Comparison of ENCODE assay signal across 18 cellular contexts in genomic region chr7:22216832-22217475, GRCh38.
DNase-seq lines count a peak whose midpoint lies in the region; FAIRE-seq and TF ChIP-seq lines count a peak whose summit lies in the region.
"Had no signal": no experiment of that assay in that cellular context is flagged by ENCODE, and none has a peak within 500 bp of the region (broad histone marks: within the 10 kb centered on the region; RNA-seq: fewer than 3 reads in every experiment).

No MANE protein-coding gene starts in this region.

- H3K27ac ChIP-seq in angular gyrus (ENCODE audit: low read depth, low read length) (peak overlapping the region; percentile 77), H1 (ENCODE audit: low read depth, low read length) (no peak overlapping the region), testis (peak overlapping the region; percentile 60 to 85)
- H3K27ac ChIP-seq: foreskin keratinocyte, RWPE1 had no signal

- H2BK20ac ChIP-seq in H1 (ENCODE audit: low read length) = no peak overlapping the region

- peak; percentile 7 for FAIRE-seq in H1 (lab: Jason Lieb, UNC)
- FAIRE-seq: islet of Langerhans had no signal

- POLR2A ChIA-PET in H1 (lab: Charles Lee; ENCODE audit: partially characterized antibody) = interaction anchor here (0.6 to 1.0 kb wide), 4 partner anchors 10 to 250 kb away, joined by 3 to 4 read pairs (median 4); no protein-coding TSS in a partner anchor

- 88% methylated on average over 4 of the region's 4 CpGs; no CpG with 5 or more reads in 1 of the 2 experiments for WGBS in H1 (ENCODE audit: extremely low coverage in 1 of 2, insufficient coverage in 1 of 2, insufficient read length in 1 of 2, insufficient replicate concordance in 2 of 2, low coverage in 1 of 2, low lambda C conversion rate in 2 of 2, missing lambda C conversion rate in 1 of 2), 2 experiments
- WGBS in testis, 2 donors = 54 to 55% methylated on average over 4 of the region's 4 CpGs

- TF ChIP-seq POLR2A in H1 (IDR thresholded peaks at IDR 0.05; ENCODE audit: control extremely low read depth in 1 of 2, low read depth in 2 of 2, low read length in 2 of 2) = no peak
- TF ChIP-seq POLR2A in testis (IDR thresholded peaks at IDR 0.05) = no peak

- no peak overlapping the region for H2AK5ac ChIP-seq in H1 (ENCODE audit: low read depth, low read length)

- intact Hi-C loops in testis (cut with DNase I; ENCODE audit: low total_unique reads) = no loop called here

- H3K36me3 ChIP-seq in H1 (ENCODE audit: control insufficient read depth in 2 of 4, insufficient read depth in 4 of 4, low read length in 3 of 4) = peaks cover 0 to 5% (median 0%) of the 10 kb centered on the region in 4 experiments; a peak in 2 of 8 replicates
- no peaks in the 10 kb centered on the region for H3K36me3 ChIP-seq in testis (ENCODE audit: low read depth, missing control alignments)
- H3K36me3 ChIP-seq in MG63 = no peaks in the 10 kb centered on the region
- H3K36me3 ChIP-seq: HAP-1 had no signal

- CTCF ChIA-PET in H1 (lab: Charles Lee; ENCODE audit: partially characterized antibody) = interaction anchor here (1.0 kb wide), 1 partner anchor 107 kb away, joined by 4 read pairs; no protein-coding TSS in a partner anchor

- no peak overlapping the region for H4K5ac ChIP-seq in H1 (ENCODE audit: insufficient read length, low read depth, low read length)

- H2BK12ac ChIP-seq in H1 (ENCODE audit: low read depth, low read length) = no peak overlapping the region

- TF ChIP-seq CTCF in H1 (IDR thresholded peaks at IDR 0.05; ENCODE audit: control extremely low read depth in 1 of 3, insufficient read depth in 1 of 3, low read depth in 1 of 3, low read length in 3 of 3) (no peak), testis (IDR thresholded peaks at IDR 0.05) (no peak)

- no peak for TF ChIP-seq RAD21 in H1 (IDR thresholded peaks at IDR 0.05 in 1 of 2, conservative IDR thresholded peaks at IDR 0.05 in 1 of 2; ENCODE audit: low read depth in 2 of 2, low read length in 2 of 2)

- H2BK120ac ChIP-seq in H1 (replicated peaks; ENCODE audit: low read depth, low read length) = no peak overlapping the region

- no peak for TF ChIP-seq EP300 in H1 (IDR thresholded peaks at IDR 0.05; ENCODE audit: borderline replicate concordance in 1 of 2, low read depth in 2 of 2, low read length in 2 of 2)

- H3K79me2 ChIP-seq in H1 (ENCODE audit: control insufficient read depth in 1 of 2, insufficient read depth in 2 of 2, low read length in 2 of 2) = no peaks in the 10 kb centered on the region

- no peak overlapping the region for H3K4me2 ChIP-seq in H1 (ENCODE audit: insufficient read depth in 1 of 2, low read depth in 2 of 2, low read length in 2 of 2)

- H2BK5ac ChIP-seq in H1 (ENCODE audit: low read depth, low read length) = no peak overlapping the region

- H3K9me3 ChIP-seq in H1 (ENCODE audit: insufficient read depth in 2 of 2, low read depth in 1 of 2, low read length in 1 of 2) = no peaks in the 10 kb centered on the region
- H3K9me3 ChIP-seq in testis = no peaks in the 10 kb centered on the region
- no peaks in the 10 kb centered on the region for H3K9me3 ChIP-seq in MG63
- H3K9me3 ChIP-seq: HAP-1 had no signal

- no peak overlapping the region for H3K4me3 ChIP-seq in H1 (ENCODE audit: extremely low read depth in 1 of 4, insufficient read depth in 2 of 4, low read depth in 3 of 4, low read length in 4 of 4)
- H3K4me3 ChIP-seq in testis = no peak overlapping the region
- H3K4me3 ChIP-seq in MG63 = no peak overlapping the region
- H3K4me3 ChIP-seq: HAP-1 had no signal

- H3K14ac ChIP-seq in H1 (ENCODE audit: insufficient read length) = no peak overlapping the region

- peaks cover 0 to 2% (median 0%) of the 10 kb centered on the region in 4 experiments; a peak in 2 of 7 replicates for H3K4me1 ChIP-seq in H1 (replicated peaks in 1 of 4; ENCODE audit: control insufficient read depth in 3 of 4, insufficient read depth in 4 of 4, low read length in 3 of 4)
- peaks cover 49% of the 10 kb centered on the region for H3K4me1 ChIP-seq in testis
- H3K4me1 ChIP-seq: HAP-1 had no signal

- no peaks in the 10 kb centered on the region for H3K23me2 ChIP-seq in H1 (ENCODE audit: low read depth, low read length)

- H3K56ac ChIP-seq in H1 (replicated peaks; ENCODE audit: insufficient read length, low read depth, low read length) = no peak overlapping the region

- no peak overlapping the region for H3K18ac ChIP-seq in H1 (ENCODE audit: extremely low read depth, low read length)

- H3K79me1 ChIP-seq in H1 (ENCODE audit: low read depth, low read length) = no peaks in the 10 kb centered on the region

- H3K9ac ChIP-seq in H1 (replicated peaks in 1 of 4; ENCODE audit: extremely low read depth in 1 of 4, low read depth in 3 of 4, low read length in 3 of 4) = no peak overlapping the region

- H3K23ac ChIP-seq in H1 (ENCODE audit: insufficient read length) = no peak overlapping the region

- H3K27me3 ChIP-seq in H1 (replicated peaks in 1 of 4; ENCODE audit: control insufficient read depth in 3 of 4, extremely low read depth in 1 of 4, insufficient read depth in 3 of 4, low read length in 3 of 4) = no peaks in the 10 kb centered on the region
- no peaks in the 10 kb centered on the region for H3K27me3 ChIP-seq in testis
- H3K27me3 ChIP-seq in MG63 = no peaks in the 10 kb centered on the region
- H3K27me3 ChIP-seq: foreskin keratinocyte had no signal

- DNase-seq in H1 (ENCODE audit: low read depth in 1 of 2, low spot score in 2 of 2) (no peak), medulla oblongata (ENCODE audit: extremely low spot score) (peak; percentile 37), testis (no peak), NCI-H146 (lab: John Stamatoyannopoulos, UW) (no peak), MG63 (no peak)
- DNase-seq in effector CD4-positive, alpha-beta T cell = no peak
- DNase-seq in NK-92 treated with Interleukin-12 subunit alpha and Interleukin-12 subunit beta, amount 100 ng/mL, for 24 hours (lab: John Stamatoyannopoulos, UW) = no peak
- DNase-seq: activated CD4-positive, alpha-beta T cell treated with anti-CD3 and anti-CD28 coated beads, Interleukin-2, amount 50 U/mL, for 48 hours; activated naive CD8-positive, alpha-beta T cell treated with anti-CD3 and anti-CD28 coated beads, Interleukin-2, amount 10 ng/mL, durations not matched to agents 7 days and 5 days; CD4-positive, CD25-positive, alpha-beta regulatory T cell; foreskin keratinocyte; natural killer cell; NCI-H2171 treated with DMSO at 0.1 percent for 48 hours; NCI-H526 treated with DMSO at 0.1 percent for 48 hours had no signal

- H2AFZ ChIP-seq in H1 (ENCODE audit: low read length) = no peak overlapping the region

- H4K8ac ChIP-seq in H1 (ENCODE audit: extremely low read depth, insufficient read depth, low read length) = no peak overlapping the region

- H4K20me1 ChIP-seq in H1 (replicated peaks in 1 of 2; ENCODE audit: control insufficient read depth in 1 of 2, insufficient read depth in 2 of 2, low read length in 2 of 2) = no peaks in the 10 kb centered on the region

- no peak overlapping the region for H4K91ac ChIP-seq in H1 (replicated peaks; ENCODE audit: insufficient read length, low read length)

- no peak overlapping the region for H2BK15ac ChIP-seq in H1 (ENCODE audit: low read length)

- no peak overlapping the region for H3K4ac ChIP-seq in H1 (replicated peaks; ENCODE audit: insufficient read length, low read depth, low read length)

TF ChIP-seq in H1, 55 proteins besides CTCF, POLR2A, EP300 and RAD21:
- TF ChIP-seq CEBPB (IDR thresholded peaks at IDR 0.05; ENCODE audit: low read depth, low read length) (no peak), CHD1 (IDR thresholded peaks at IDR 0.05; ENCODE audit: low read depth, low read length) (no peak), E2F6 (IDR thresholded peaks at IDR 0.05) (no peak), GTF2F1 (IDR thresholded peaks at IDR 0.05; ENCODE audit: borderline replicate concordance, low read depth, low read length) (no peak), JUND (IDR thresholded peaks at IDR 0.05; ENCODE audit: low read length) (no peak), RFX5 (IDR thresholded peaks at IDR 0.05; ENCODE audit: borderline replicate concordance, low read depth, low read length) (no peak), MAX (IDR thresholded peaks at IDR 0.05) (no peak), ASH2L (IDR thresholded peaks at IDR 0.05; ENCODE audit: low read length) (no peak), TAF1 (IDR thresholded peaks at IDR 0.05; ENCODE audit: low read depth, low read length) (no peak), BRCA1 (IDR thresholded peaks at IDR 0.05; ENCODE audit: low read depth, low read length) (no peak)
